In the genomic region with DNA sequence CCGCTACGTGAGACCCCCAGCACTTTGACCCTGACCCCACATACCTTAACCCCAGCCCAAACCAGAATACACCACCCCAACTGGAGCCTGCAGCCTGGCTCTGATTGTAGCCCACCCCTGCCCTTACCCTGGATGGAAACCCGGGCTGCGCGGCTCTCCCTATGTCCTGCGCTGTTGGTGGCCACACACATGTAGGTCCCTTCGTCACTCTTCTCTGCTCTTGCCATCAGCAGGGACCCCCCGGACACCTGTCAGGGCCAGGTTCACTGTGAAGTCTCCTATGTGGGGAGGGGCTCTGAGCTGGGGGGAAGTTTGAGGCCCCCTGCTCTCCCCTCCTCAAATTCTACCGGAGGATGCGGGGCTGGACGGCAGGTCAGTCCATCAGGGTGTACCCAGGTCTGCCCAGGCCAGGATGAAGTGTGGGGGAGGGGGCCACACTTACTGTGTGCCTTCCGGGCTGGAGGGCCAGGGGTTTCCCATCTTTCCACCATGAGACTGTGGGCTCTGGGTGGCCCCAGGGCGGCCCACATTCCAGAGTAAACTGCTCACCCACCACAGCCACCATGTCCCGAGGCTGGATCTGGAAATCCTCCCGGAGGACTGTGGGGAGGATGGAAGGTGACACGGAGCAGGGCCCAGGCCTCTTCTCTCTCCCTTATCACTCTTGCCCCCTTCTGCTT, we compare ENCODE assay signal across 16 cellular contexts. TPM values are rescaled to one million over a fixed set of nuclear protein-coding genes. Genes with fewer than 3 reads are reported as not detected.
A peak's percentile ranks its signal among the peaks of the same experiment; 100 is the strongest.
DNase-seq lines count a peak whose midpoint lies in the region; ATAC-seq and TF ChIP-seq lines count a peak whose summit lies in the region.
"Had no signal": no experiment of that assay in that cellular context is flagged by ENCODE, and none has a peak within 500 bp of the region (broad histone marks: within the 10 kb centered on the region; RNA-seq: fewer than 3 reads in every experiment).

No MANE protein-coding gene starts in this region.

- TF ChIP-seq CTCF in spleen (IDR thresholded peaks at IDR 0.05 in 8 of 11, conservative IDR thresholded peaks at IDR 0.05 in 3 of 11) = no peak

- H3K27ac ChIP-seq in angular gyrus (ENCODE audit: low read depth, low read length) (peak overlapping the region; percentile 50), layer of hippocampus (ENCODE audit: low read depth, low read length) (peak overlapping the region; percentile 72), spleen (peak overlapping the region; percentile 48 to 88 (median 81)), GM23248 (no peak overlapping the region)
- H3K27ac ChIP-seq: WERI-Rb-1 had no signal

- H3K9me2 ChIP-seq in GM23248 (ENCODE audit: insufficient read depth) = no peaks in the 10 kb centered on the region

- no peaks in the 10 kb centered on the region for H3K36me3 Mint-ChIP-seq in activated T-cell treated with anti-CD3 and anti-CD28 coated beads, Interleukin-2, amount 50 U/mL, for 24 hours (ENCODE audit: low read depth)
- H3K36me3 Mint-ChIP-seq: activated naive CD8-positive, alpha-beta T cell had no signal

- H3K4me2 ChIP-seq in GM23248 (ENCODE audit: unreplicated experiment) = no peak overlapping the region

- 65 to 83% (median 71%) methylated on average over 15 to 16 of the region's 16 CpGs for WGBS in spleen, 5 donors
- 92 to 94% methylated on average over 14 to 16 of the region's 16 CpGs for WGBS in GM23248 (ENCODE audit: low coverage in 1 of 2, low lambda C conversion rate in 2 of 2, missing lambda C conversion rate in 2 of 2), 2 experiments

- H3K9ac ChIP-seq in GM23248 = no peak overlapping the region

- peaks cover 36% of the 10 kb centered on the region for H3F3A ChIP-seq in GM23248 (ENCODE audit: insufficient read depth)

- H3K4me3 Mint-ChIP-seq in activated T-cell treated with anti-CD3 and anti-CD28 coated beads, Interleukin-2, amount 50 U/mL, for 24 hours = no peak overlapping the region
- H3K4me3 Mint-ChIP-seq: activated naive CD8-positive, alpha-beta T cell had no signal

- no peaks in the 10 kb centered on the region for H3K79me2 ChIP-seq in GM23248 (ENCODE audit: insufficient read depth)

- DNase-seq in GM03348 (ENCODE audit: low spot score) (peak; percentile 20), spleen (no peak), NOMO-1 (lab: John Stamatoyannopoulos, UW; ENCODE audit: unreplicated experiment in 2 of 2) (no peak), GM23248 (no peak)
- no peak for DNase-seq in activated T-cell treated with anti-CD3 and anti-CD28 coated beads, Interleukin-2, amount 50 U/mL, for 24 hours
- DNase-seq: BE2C, HCEC 1CT, NCI-H1694, NCI-H526 treated with DMSO at 0.1 percent for 48 hours, SHP77 treated with DMSO at 0.1 percent for 48 hours, WERI-Rb-1 had no signal

- TF ChIP-seq POLR2A in spleen (IDR thresholded peaks at IDR 0.05) = no peak

- peaks cover 4 to 73% (median 38%) of the 10 kb centered on the region in 6 donors for H3K4me1 ChIP-seq in spleen
- H3K4me1 ChIP-seq in GM23248 (ENCODE audit: insufficient read depth) = peaks cover 43% of the 10 kb centered on the region

- H3K9me3 ChIP-seq in spleen (no peaks in the 10 kb centered on the region), GM23248 (ENCODE audit: low read depth) (no peaks in the 10 kb centered on the region)
- H3K9me3 ChIP-seq: BE2C had no signal

- no peaks in the 10 kb centered on the region for H3K27me3 ChIP-seq in layer of hippocampus (ENCODE audit: control insufficient read depth, insufficient read depth, low read length)
- H3K27me3 ChIP-seq in spleen (replicated peaks in 1 of 7) = peaks cover 0 to 28% (median 0%) of the 10 kb centered on the region in 7 donors
- no peaks in the 10 kb centered on the region for H3K27me3 ChIP-seq in GM23248 (replicated peaks; ENCODE audit: insufficient read depth)

- H3K27ac Mint-ChIP-seq in activated T-cell treated with anti-CD3 and anti-CD28 coated beads, Interleukin-2, amount 50 U/mL, for 24 hours = no peak overlapping the region
- H3K27ac Mint-ChIP-seq: activated naive CD8-positive, alpha-beta T cell had no signal

- intact Hi-C loops in spleen (cut with DNase I; ENCODE audit: low total_unique reads) = no loop called here

- ATAC-seq in HG02970 (IDR thresholded peaks at IDR 0.05; ENCODE audit: low FRiP score, unreplicated experiment) = no peak

- in situ Hi-C loops in GM23248 (cut with MboI) = no loop called here

- peak overlapping the region; percentile 31 to 71 (median 48) for H3K4me3 ChIP-seq in spleen
- H3K4me3 ChIP-seq in GM23248 = no peak overlapping the region

- H4K20me1 ChIP-seq in GM23248 (ENCODE audit: insufficient read depth) = no peaks in the 10 kb centered on the region

- H3K9me3 Mint-ChIP-seq in activated T-cell treated with anti-CD3 and anti-CD28 coated beads, Interleukin-2, amount 50 U/mL, for 24 hours = no peaks in the 10 kb centered on the region

- H3K36me3 ChIP-seq in spleen (peaks cover 0 to 32% (median 0%) of the 10 kb centered on the region in 6 donors), GM23248 (ENCODE audit: low read depth) (no peaks in the 10 kb centered on the region)
- H3K36me3 ChIP-seq: BE2C, WERI-Rb-1 had no signal

- no peak overlapping the region for H2AFZ ChIP-seq in GM23248

- peaks cover 6% of the 10 kb centered on the region for H3K27me3 Mint-ChIP-seq in activated T-cell treated with anti-CD3 and anti-CD28 coated beads, Interleukin-2, amount 50 U/mL, for 24 hours

- peaks cover 2% of the 10 kb centered on the region for H3K4me1 Mint-ChIP-seq in activated T-cell treated with anti-CD3 and anti-CD28 coated beads, Interleukin-2, amount 50 U/mL, for 24 hours (ENCODE audit: low read depth)

RNA-seq across cellular contexts. Expression of a gene that starts 1.5 kb away (rescaled TPM):
- 100 to 1,000 TPM in 6 of 7 donors, 10 to 100 TPM in 1; 96.9 to 246 (median 147) TPM for total RNA-seq in spleen
- 10 to 100 TPM in 2 of 3 donors, 1 to 10 TPM in 1; 6.7 to 53.2 (median 24.9) TPM for polyA plus RNA-seq in spleen
- 0.51 and 1.3 TPM in 2 replicates for total RNA-seq in GM23248 (2014; rRNA removed; shearing (Covaris generic))
- polyA plus RNA-seq in GM23248 (2016; fragmentation: Nextera tagmentation; extraction: Ambion mirVana) = 0.53 and 1.1 TPM in 2 replicates

RNA-seq across cellular contexts. Expression of a gene that starts 22.8 kb away (rescaled TPM):
- under 1 TPM in 1 of 7 donors, not detected in 6; 0.25 TPM for total RNA-seq in spleen
- polyA plus RNA-seq in spleen (not detected), GM23248 (2016; fragmentation: Nextera tagmentation; extraction: Ambion mirVana) (not detected in 2 replicates)
- not detected in 2 replicates for total RNA-seq in GM23248 (2014; rRNA removed; shearing (Covaris generic))
- total RNA-seq: fibroblast of villous mesenchyme had no signal

RNA-seq across cellular contexts. Expression of a gene that starts 31.0 kb away (rescaled TPM):
- total RNA-seq in spleen = 10 to 100 TPM; 13.2 to 35.0 (median 25.0) TPM
- polyA plus RNA-seq in spleen (10 to 100 TPM; 15.5 to 43.2 (median 25.9) TPM), GM23248 (2016; fragmentation: Nextera tagmentation; extraction: Ambion mirVana) (9.9 and 12.1 TPM in 2 replicates)
- 10.5 and 12.1 TPM in 2 replicates for total RNA-seq in GM23248 (2014; rRNA removed; shearing (Covaris generic))

RNA-seq across cellular contexts. Expression of a gene that starts 39.6 kb away (rescaled TPM):
- total RNA-seq in spleen = 1 to 10 TPM in 1 of 7 donors, not detected in 6; 2.7 TPM
- polyA plus RNA-seq in spleen (under 1 TPM; 0.04 to 0.38 (median 0.22) TPM), GM23248 (2016; fragmentation: Nextera tagmentation; extraction: Ambion mirVana) (not detected in 2 replicates)
- not detected in 2 replicates for total RNA-seq in GM23248 (2014; rRNA removed; shearing (Covaris generic))

RNA-seq across cellular contexts. Expression of a gene that starts 57.8 kb away (rescaled TPM):
- 1 to 10 TPM; 1.4 to 3.6 (median 2.7) TPM for total RNA-seq in spleen
- polyA plus RNA-seq in spleen (under 1 TPM; 0.61 to 0.86 (median 0.70) TPM), GM23248 (2016; fragmentation: Nextera tagmentation; extraction: Ambion mirVana) (1.6 and 1.8 TPM in 2 replicates)
- total RNA-seq in GM23248 (2014; rRNA removed; shearing (Covaris generic)) = 0.97 and 1.3 TPM in 2 replicates

Comparison
In these comparisons a context has a peak if more than half of its experiments do, and no peak if none do; other contexts are left out.
1. RNA of a gene that starts 1.5 kb away (total RNA-seq): 96.9 to 246 TPM in spleen; 0.51 to 1.3 TPM in GM23248; every median in the first group is over 10 times any median in the second.